In genomic region chr11:109309153-109309552, GRCh38 we compare ENCODE assay signal across 19 cellular contexts.
A peak's percentile ranks its signal among the peaks of the same experiment; 100 is the strongest.
DNase-seq lines count a peak whose midpoint lies in the region; ATAC-seq and TF ChIP-seq lines count a peak whose summit lies in the region.
"Had no signal": no experiment of that assay in that cellular context is flagged by ENCODE, and none has a peak within 500 bp of the region (broad histone marks: within the 10 kb centered on the region; RNA-seq: fewer than 3 reads in every experiment).

No MANE protein-coding gene starts in this region.

- peaks cover 2% of the 10 kb centered on the region for H3K36me3 Mint-ChIP-seq in chondrocyte (ENCODE audit: low read depth)

- DNase-seq in EH (ENCODE audit: low read depth), result peak; percentile 23
- peak; percentile 67 for DNase-seq in NCI-H2029 treated with DMSO at 0.1 percent for 48 hours (lab: John Stamatoyannopoulos, UW)
- DNase-seq in RPMI8226, result peak; percentile 10
- peak; percentile 11 for DNase-seq in iris pigment epithelial cell (ENCODE audit: low read depth)
- DNase-seq in chondrocyte (ENCODE audit: low spot score), result no peak
- DNase-seq in NCI-H2196 treated with DMSO at 0.1 percent for 48 hours (lab: John Stamatoyannopoulos, UW; ENCODE audit: unreplicated experiment), result no peak
- DNase-seq: activated CD4-positive, alpha-beta T cell treated with anti-CD3 and anti-CD28 coated beads, Interleukin-2, amount 10 ng/mL, durations not matched to agents 7 days and 5 days; activated naive CD8-positive, alpha-beta T cell treated with anti-CD3 and anti-CD28 coated beads, Interleukin-2, amount 50 U/mL, for 24 hours; activated T-cell treated with anti-CD3 and anti-CD28 coated beads, Interleukin-2, amount 50 U/mL, for 1 hour; colonic mucosa; DND-41; erythroblast; GOT3; hippocampal formation; left cardiac atrium; ovary had no signal

- H3K4me3 Mint-ChIP-seq in chondrocyte (ENCODE audit: unreplicated experiment), result no peak overlapping the region
- H3K4me3 Mint-ChIP-seq: activated CD4-positive, alpha-beta T cell treated with anti-CD3 and anti-CD28 coated beads, Interleukin-2, amount 10 ng/mL, durations not matched to agents 7 days and 5 days; activated naive CD8-positive, alpha-beta T cell treated with anti-CD3 and anti-CD28 coated beads, Interleukin-2, amount 50 U/mL, for 24 hours; B cell had no signal

- H3K27me3 Mint-ChIP-seq in chondrocyte (ENCODE audit: low read depth), result peaks cover 10% of the 10 kb centered on the region
- H3K27me3 Mint-ChIP-seq: activated CD4-positive, alpha-beta T cell treated with anti-CD3 and anti-CD28 coated beads, Interleukin-2, amount 10 ng/mL, durations not matched to agents 7 days and 5 days; activated naive CD8-positive, alpha-beta T cell treated with anti-CD3 and anti-CD28 coated beads, Interleukin-2, amount 50 U/mL, for 24 hours; B cell had no signal

- peaks cover under 1% of the 10 kb centered on the region for H3K9me3 Mint-ChIP-seq in chondrocyte (ENCODE audit: low read depth)
- H3K9me3 Mint-ChIP-seq: activated CD4-positive, alpha-beta T cell treated with anti-CD3 and anti-CD28 coated beads, Interleukin-2, amount 10 ng/mL, durations not matched to agents 7 days and 5 days; activated naive CD8-positive, alpha-beta T cell treated with anti-CD3 and anti-CD28 coated beads, Interleukin-2, amount 50 U/mL, for 24 hours had no signal

- no peak for TF ChIP-seq CTCF in chondrocyte (IDR thresholded peaks at IDR 0.05)

- H3K4me1 Mint-ChIP-seq in chondrocyte (ENCODE audit: low read depth), result no peaks in the 10 kb centered on the region
- H3K4me1 Mint-ChIP-seq: activated CD4-positive, alpha-beta T cell treated with anti-CD3 and anti-CD28 coated beads, Interleukin-2, amount 10 ng/mL, durations not matched to agents 7 days and 5 days; activated naive CD8-positive, alpha-beta T cell treated with anti-CD3 and anti-CD28 coated beads, Interleukin-2, amount 50 U/mL, for 24 hours; B cell had no signal

- ATAC-seq in GM21529 (IDR thresholded peaks at IDR 0.05; ENCODE audit: unreplicated experiment), result no peak
- no peak for ATAC-seq in GM18867 (IDR thresholded peaks at IDR 0.05; ENCODE audit: unreplicated experiment)
- ATAC-seq: activated naive CD8-positive, alpha-beta T cell treated with anti-CD3 and anti-CD28 coated beads, Interleukin-2, amount 50 U/mL, for 24 hours; left cardiac atrium had no signal

- H3K27ac Mint-ChIP-seq in chondrocyte (ENCODE audit: unreplicated experiment), result no peak overlapping the region
- H3K27ac Mint-ChIP-seq: activated CD4-positive, alpha-beta T cell treated with anti-CD3 and anti-CD28 coated beads, Interleukin-2, amount 10 ng/mL, durations not matched to agents 7 days and 5 days; activated naive CD8-positive, alpha-beta T cell treated with anti-CD3 and anti-CD28 coated beads, Interleukin-2, amount 50 U/mL, for 24 hours; B cell had no signal

Comparison
In these comparisons a context has a peak if more than half of its experiments do, and no peak if none do; other contexts are left out.
1. DNase-seq: peak in EH (single experiment), NCI-H2029 treated with DMSO at 0.1 percent for 48 hours (single experiment), RPMI8226 (single experiment) and iris pigment epithelial cell (single experiment); none in chondrocyte (single experiment) and NCI-H2196 treated with DMSO at 0.1 percent for 48 hours (single experiment).